20 cellular contexts compared by ENCODE assay signal in genomic region chr3:146241523-146242240, GRCh38. TPM values are rescaled to one million over a fixed set of nuclear protein-coding genes. Genes with fewer than 3 reads are reported as not detected.
A peak's percentile ranks its signal among the peaks of the same experiment; 100 is the strongest.
DNase-seq lines count a peak whose midpoint lies in the region; ATAC-seq, FAIRE-seq and TF ChIP-seq lines count a peak whose summit lies in the region.
"Had no signal": no experiment of that assay in that cellular context is flagged by ENCODE, and none has a peak within 500 bp of the region (broad histone marks: within the 10 kb centered on the region; RNA-seq: fewer than 3 reads in every experiment).

No MANE protein-coding gene starts in this region.

- DNase-seq in heart right ventricle (peak in 1 of 2 donors; percentile 36), Right ventricle myocardium inferior (ENCODE audit: missing footprints) (no peak), dermis microvascular lymphatic vessel endothelial cell (ENCODE audit: low read depth in 2 of 2) (peak; percentile 92 to 93), kidney (peak; percentile 63), uterus (peak; percentile 20 to 46), NCI-H524 treated with DMSO at 0.1 percent for 48 hours (lab: John Stamatoyannopoulos, UW) (no peak), transverse colon (no peak), NCI-H748 (lab: John Stamatoyannopoulos, UW; ENCODE audit: unreplicated experiment) (no peak)
- DNase-seq: activated B cell treated with CpG ODN at 0.5 μM for 24 hours; activated CD8-positive, alpha-beta T cell treated with anti-CD3 and anti-CD28 coated beads for 36 hours; activated naive CD4-positive, alpha-beta T cell; activated T-cell treated with anti-CD3 and anti-CD28 coated beads, Interleukin-2, amount 50 U/mL, for 1 hour; cortex of kidney; Karpas-422; NCI-H1092; NCI-H510A; T1000 had no signal

- ATAC-seq in heart right ventricle: peak in 5 of 8 donors; percentile 27 to 89 (median 73)
- no peak for ATAC-seq in Right ventricle myocardium inferior
- ATAC-seq: A549; activated CD8-positive, alpha-beta T cell treated with anti-CD3 and anti-CD28 coated beads for 36 hours had no signal

- no peaks in the 10 kb centered on the region for H3K36me3 ChIP-seq in heart right ventricle
- no peaks in the 10 kb centered on the region for H3K36me3 ChIP-seq in kidney (ENCODE audit: control insufficient read depth in 1 of 2, insufficient read depth in 2 of 2, low read length in 2 of 2)
- H3K36me3 ChIP-seq in uterus: no peaks in the 10 kb centered on the region
- H3K36me3 ChIP-seq in transverse colon: no peaks in the 10 kb centered on the region
- H3K36me3 ChIP-seq: neural progenitor cell had no signal

- FAIRE-seq in kidney (lab: Jason Lieb, UNC): no peak
- FAIRE-seq: A549 had no signal

- in situ Hi-C loops in transverse colon (cut with MboI; ENCODE audit: low pct_ligation_motif_present in 1 of 4, low pct_unique_long_range_greater_than_20kb in 1 of 4, low sequenced_read_pairs in 3 of 4): no loop called here

- no peaks in the 10 kb centered on the region for H3K27me3 ChIP-seq in heart right ventricle
- no peaks in the 10 kb centered on the region for H3K27me3 ChIP-seq in uterus
- no peaks in the 10 kb centered on the region for H3K27me3 ChIP-seq in transverse colon
- H3K27me3 ChIP-seq: neural progenitor cell had no signal

- H3K9me3 ChIP-seq in heart right ventricle (peaks cover 0 to 39% (median 21%) of the 10 kb centered on the region in 11 donors), kidney (ENCODE audit: control insufficient read depth in 1 of 2, low read length in 2 of 2) (peaks cover 0 to under 1% of the 10 kb centered on the region in 2 donors), uterus (peaks cover 0 to 12% of the 10 kb centered on the region in 2 donors), transverse colon (peaks cover 4 to 11% of the 10 kb centered on the region in 2 donors)

- TF ChIP-seq POLR2A in uterus (IDR thresholded peaks at IDR 0.05): no peak
- TF ChIP-seq POLR2A in transverse colon (IDR thresholded peaks at IDR 0.05): no peak

- TF ChIP-seq EP300 in transverse colon (IDR thresholded peaks at IDR 0.05; ENCODE audit: low read depth): no peak

- H3K27ac ChIP-seq in heart right ventricle (peak overlapping the region in 6 of 10 donors; percentile 10 to 64 (median 59)), kidney (ENCODE audit: low read depth in 2 of 2, low read length in 2 of 2) (peak overlapping the region; percentile 72 to 88), uterus (peak overlapping the region; percentile 44 to 70), transverse colon (no peak overlapping the region)
- H3K27ac ChIP-seq: A549, neural progenitor cell had no signal

- peaks cover 0 to 8% (median 0%) of the 10 kb centered on the region in 9 donors for H3K4me1 ChIP-seq in heart right ventricle
- peaks cover 0 to 11% of the 10 kb centered on the region in 2 donors for H3K4me1 ChIP-seq in kidney (ENCODE audit: control insufficient read depth in 1 of 2, insufficient read depth in 1 of 2, low read depth in 1 of 2, low read length in 2 of 2)
- H3K4me1 ChIP-seq in uterus: no peaks in the 10 kb centered on the region
- H3K4me1 ChIP-seq in transverse colon: peaks cover 0 to 15% (median 3%) of the 10 kb centered on the region in 4 donors
- H3K4me1 ChIP-seq: A549, neural progenitor cell had no signal

- TF ChIP-seq CTCF in heart right ventricle (IDR thresholded peaks at IDR 0.05) (no peak), kidney (IDR thresholded peaks at IDR 0.05; ENCODE audit: borderline replicate concordance, extremely low read depth, insufficient read depth) (no peak), uterus (IDR thresholded peaks at IDR 0.05) (no peak), transverse colon (IDR thresholded peaks at IDR 0.05) (no peak)

- intact Hi-C loops in heart right ventricle (cut with DNase I): no loop called here
- intact Hi-C loops in Right ventricle myocardium inferior (cut with DNase I): no loop called here
- intact Hi-C loops in kidney (cut with DNase I): no loop called here
- intact Hi-C loops in uterus (cut with DNase I; ENCODE audit: low total_unique reads): no loop called here
- intact Hi-C loops in transverse colon (cut with DNase I; ENCODE audit: low total_unique reads): no loop called here

- no peak overlapping the region for H3K4me3 ChIP-seq in heart right ventricle
- peak overlapping the region in 1 of 2 donors; percentile 13 for H3K4me3 ChIP-seq in kidney (ENCODE audit: low read length in 2 of 2)
- H3K4me3 ChIP-seq in uterus: no peak overlapping the region
- H3K4me3 ChIP-seq in transverse colon: no peak overlapping the region
- H3K4me3 ChIP-seq: A549, neural progenitor cell had no signal

- 85 to 91% methylated on average over 9 of the region's 9 CpGs for WGBS in heart right ventricle, 2 donors
- WGBS in transverse colon (ENCODE audit: low coverage in 1 of 2), 2 donors: 60 to 85% methylated on average over 4 to 9 of the region's 9 CpGs

- no peak overlapping the region for H3K9ac ChIP-seq in kidney (ENCODE audit: low read length in 2 of 2)
- H3K9ac ChIP-seq: neural progenitor cell had no signal

RNA-seq across cellular contexts. Expression of gene PLSCR4, which starts 9.2 kb away (rescaled TPM):
- 10 to 100 TPM in 6 of 10 donors, 1 to 10 TPM in 4; 8.1 to 16.4 (median 12.0) TPM for total RNA-seq in heart right ventricle
- polyA plus RNA-seq in heart right ventricle: 1 to 10 TPM; 4.6 to 9.5 TPM
- total RNA-seq in Right ventricle myocardium inferior: 20.3 TPM
- total RNA-seq in dermis microvascular lymphatic vessel endothelial cell: 569 and 1,330 TPM in 2 replicates
- total RNA-seq in kidney: 33.0 TPM
- 11.9 TPM for polyA plus RNA-seq in kidney (ENCODE audit: insufficient read depth, low read depth, low replicate concordance)
- 100 to 1,000 TPM in 1 of 4 donors, 10 to 100 TPM in 3; 45.9 to 107 (median 67.8) TPM for total RNA-seq in uterus
- 10 to 100 TPM; 19.7 to 87.7 (median 41.0) TPM for total RNA-seq in transverse colon
- total RNA-seq: activated B cell treated with CpG ODN at 0.5 μM for 24 hours; activated CD8-positive, alpha-beta T cell treated with anti-CD3 and anti-CD28 coated beads for 36 hours had no signal
- polyA plus RNA-seq: CD14-positive monocyte had no signal

Comparison
In these comparisons a context has a peak if more than half of its experiments do, and no peak if none do; other contexts are left out.
1. DNase-seq: peak in dermis microvascular lymphatic vessel endothelial cell (2 of 2), kidney (single experiment) and uterus (2 of 2); none in Right ventricle myocardium inferior (single experiment), NCI-H524 treated with DMSO at 0.1 percent for 48 hours (single experiment), transverse colon (single experiment) and NCI-H748 (single experiment).
2. H3K27ac ChIP-seq: peak in heart right ventricle (6 of 10), kidney (2 of 2) and uterus (2 of 2); none in transverse colon (0 of 4).